13 cellular contexts compared by ENCODE assay signal in the genomic region with DNA sequence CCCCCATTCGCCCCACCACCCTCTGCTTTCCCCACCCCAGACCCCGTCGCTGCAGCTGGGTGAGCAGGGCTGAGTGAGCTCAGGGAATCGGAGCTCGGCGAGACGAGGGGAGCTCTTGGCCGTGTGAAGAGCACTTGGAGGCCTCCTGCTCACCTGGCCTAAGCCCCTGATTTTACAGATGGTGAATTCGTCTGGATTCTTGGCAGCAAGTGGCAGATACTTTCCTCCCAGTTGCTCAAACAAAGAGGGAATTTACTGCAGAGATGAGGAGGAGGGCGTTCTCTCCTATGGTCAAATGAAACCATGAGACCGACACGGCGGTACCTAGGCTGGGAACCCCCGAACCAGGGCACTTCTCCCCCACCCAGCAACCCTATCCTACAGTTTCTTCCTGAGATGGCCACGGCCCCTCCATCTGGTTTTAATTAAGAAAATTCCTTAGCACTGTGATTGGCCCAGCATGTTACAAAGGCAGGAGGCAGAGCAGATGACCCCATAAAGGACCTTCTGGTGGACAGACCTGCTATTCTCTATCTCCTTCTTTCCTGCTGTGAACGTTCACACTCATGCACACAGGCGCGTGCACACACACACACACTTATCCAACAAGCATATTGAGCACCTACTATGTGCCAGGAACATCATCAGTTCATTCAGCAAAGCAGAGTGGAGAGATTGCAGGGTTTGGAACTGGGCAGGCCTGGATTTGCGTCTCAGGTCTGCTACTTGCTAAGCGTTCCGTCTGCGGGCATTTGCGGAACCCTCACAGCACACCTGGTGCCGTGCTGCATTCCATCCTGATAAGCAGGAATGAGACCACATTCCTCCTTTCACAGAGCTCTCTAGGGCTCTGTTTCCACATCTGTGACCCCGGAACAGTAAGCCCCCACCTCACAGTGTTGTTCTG.
DNase-seq lines count a peak whose midpoint lies in the region; ATAC-seq, FAIRE-seq and TF ChIP-seq lines count a peak whose summit lies in the region.
"Had no signal": no experiment of that assay in that cellular context is flagged by ENCODE, and none has a peak within 500 bp of the region (broad histone marks: within the 10 kb centered on the region; RNA-seq: fewer than 3 reads in every experiment).

No MANE protein-coding gene starts in this region.

- no peaks in the 10 kb centered on the region for H3K27me3 ChIP-seq in esophagus squamous epithelium
- H3K27me3 ChIP-seq in muscle layer of duodenum (ENCODE audit: low read depth, low read length) = no peaks in the 10 kb centered on the region

- no peak for FAIRE-seq in GM12892 (lab: Jason Lieb, UNC)
- FAIRE-seq: GM18507, K562, keratinocyte had no signal

- H3K4me1 Mint-ChIP-seq in activated CD4-positive, alpha-beta T cell treated with anti-CD3 and anti-CD28 coated beads for 36 hours = no peaks in the 10 kb centered on the region

- H3K4me3 ChIP-seq in AG10803 (ENCODE audit: low read length) (no peak overlapping the region), esophagus squamous epithelium (no peak overlapping the region), muscle layer of duodenum (ENCODE audit: low read depth in 1 of 2, low read length in 2 of 2) (no peak overlapping the region)
- H3K4me3 ChIP-seq: K562 had no signal

- CTCF ChIA-PET in activated CD4-positive, alpha-beta T cell treated with anti-CD3 and anti-CD28 coated beads for 36 hours (lab: Charles Lee) = no interaction called here

- H3K27ac ChIP-seq in esophagus squamous epithelium = peak overlapping the region; percentile 48 to 86 (median 80)
- peak overlapping the region; percentile 5 for H3K27ac ChIP-seq in muscle layer of duodenum (ENCODE audit: low read length)

- no peak for ATAC-seq in GM21515 (IDR thresholded peaks at IDR 0.05; ENCODE audit: unreplicated experiment)
- no peak for ATAC-seq in HG02885 (IDR thresholded peaks at IDR 0.05; ENCODE audit: poor library complexity, unreplicated experiment)
- ATAC-seq in activated CD4-positive, alpha-beta T cell treated with anti-CD3 and anti-CD28 coated beads for 36 hours = no peak
- ATAC-seq: K562 had no signal

- H3K27ac Mint-ChIP-seq in activated CD4-positive, alpha-beta T cell treated with anti-CD3 and anti-CD28 coated beads for 36 hours = no peak overlapping the region
- H3K27ac Mint-ChIP-seq: B cell had no signal

- no peaks in the 10 kb centered on the region for H3K36me3 ChIP-seq in esophagus squamous epithelium
- no peaks in the 10 kb centered on the region for H3K36me3 ChIP-seq in muscle layer of duodenum (ENCODE audit: control insufficient read depth in 1 of 2, insufficient read depth in 2 of 2, low read length in 2 of 2)

- H3K4me1 ChIP-seq in esophagus squamous epithelium (peaks cover 8 to 63% (median 33%) of the 10 kb centered on the region in 3 donors), muscle layer of duodenum (ENCODE audit: control insufficient read depth in 1 of 2, insufficient read depth in 2 of 2, low read length in 2 of 2) (peaks cover 8 to 26% of the 10 kb centered on the region in 2 donors)

- no peaks in the 10 kb centered on the region for H3K9me3 ChIP-seq in esophagus squamous epithelium
- no peaks in the 10 kb centered on the region for H3K9me3 ChIP-seq in muscle layer of duodenum (ENCODE audit: control insufficient read depth in 1 of 2, low read length in 2 of 2)

- H3K9me3 Mint-ChIP-seq in activated CD4-positive, alpha-beta T cell treated with anti-CD3 and anti-CD28 coated beads for 36 hours (ENCODE audit: low read depth) = no peaks in the 10 kb centered on the region

- POLR2A ChIA-PET in activated CD4-positive, alpha-beta T cell treated with anti-CD3 and anti-CD28 coated beads for 36 hours (lab: Charles Lee) = no interaction called here

- no peak for TF ChIP-seq POLR2A in esophagus squamous epithelium (IDR thresholded peaks at IDR 0.05)
- TF ChIP-seq POLR2A in GM12892 (IDR thresholded peaks at IDR 0.05; ENCODE audit: low read depth, low read length) = no peak

- TF ChIP-seq CTCF in AG10803 (conservative IDR thresholded peaks at IDR 0.05; ENCODE audit: low read length) (no peak), esophagus squamous epithelium (IDR thresholded peaks at IDR 0.05) (no peak)

- 77 to 84% methylated on average over 17 to 19 of the region's 25 CpGs for WGBS in esophagus squamous epithelium, 2 donors

- intact Hi-C loops in esophagus squamous epithelium (cut with DNase I) = no loop called here
- intact Hi-C loops in activated CD4-positive, alpha-beta T cell treated with anti-CD3 and anti-CD28 coated beads for 36 hours (cut with DNase I, micrococcal nuclease) = no loop called here

- H3K27me3 Mint-ChIP-seq in activated CD4-positive, alpha-beta T cell treated with anti-CD3 and anti-CD28 coated beads for 36 hours = no peaks in the 10 kb centered on the region
- H3K27me3 Mint-ChIP-seq: B cell had no signal

- H3K36me3 Mint-ChIP-seq in activated CD4-positive, alpha-beta T cell treated with anti-CD3 and anti-CD28 coated beads for 36 hours (ENCODE audit: low read depth) = peaks cover 2% of the 10 kb centered on the region

- no peak overlapping the region for H3K4me3 Mint-ChIP-seq in activated CD4-positive, alpha-beta T cell treated with anti-CD3 and anti-CD28 coated beads for 36 hours
- H3K4me3 Mint-ChIP-seq: B cell had no signal

- DNase-seq in AG10803 (ENCODE audit: low read depth) = peak; percentile 65
- peak; percentile 30 for DNase-seq in NCI-H510A (lab: John Stamatoyannopoulos, UW)
- DNase-seq in esophagus squamous epithelium (lab: John Stamatoyannopoulos, UW) = no peak
- no peak for DNase-seq in GM12892 (ENCODE audit: insufficient read length)
- DNase-seq in activated CD4-positive, alpha-beta T cell treated with anti-CD3 and anti-CD28 coated beads for 36 hours = no peak
- DNase-seq: stimulated activated CD4-positive, alpha-beta T cell treated with anti-CD3 and anti-CD28 coated beads, Interleukin-15, amount 100 ng/mL, for 24 hours had no signal

Comparison
In these comparisons a context has a peak if more than half of its experiments do, and no peak if none do; other contexts are left out.
1. DNase-seq: peak in AG10803 (single experiment) and NCI-H510A (single experiment); none in esophagus squamous epithelium (single experiment), GM12892 (single experiment) and activated CD4-positive, alpha-beta T cell treated with anti-CD3 and anti-CD28 coated beads for 36 hours (single experiment).